In genomic region chr3:124461838-124462632, GRCh38 we compare ENCODE assay signal across 26 cellular contexts.
"Had no signal": no experiment of that assay in that cellular context is flagged by ENCODE, and none has a peak within 500 bp of the region (broad histone marks: within the 10 kb centered on the region; RNA-seq: fewer than 3 reads in every experiment).

No MANE protein-coding gene starts in this region.

- ATAC-seq: activated naive CD4-positive, alpha-beta T cell treated with anti-CD3 and anti-CD28 coated beads, Interleukin-2, amount 50 U/mL, for 72 hours; activated T-cell treated with anti-CD3 and anti-CD28 coated beads, Interleukin-2, amount 50 U/mL, for 72 hours; gastrocnemius medialis; left cardiac atrium; natural killer cell treated with Interleukin-12 subunit alpha and Interleukin-12 subunit beta and Interleukin-15 and Interleukin-18, amount 100 ng/mL, for 72 hours; stimulated activated memory B cell treated with anti-CD40 and anti-IgM and Interleukin-4, amounts not matched to agents 10 μg/mL and 1 μg/mL and 100 μg/mL, for 72 hours; stimulated activated naive CD8-positive, alpha-beta T cell treated with anti-CD3 and anti-CD28 coated beads, Interleukin-15, amount 100 ng/mL, for 72 hours had no signal

- DNase-seq: activated CD4-positive, alpha-beta T cell treated with anti-CD3 and anti-CD28 coated beads for 4 hours; activated CD4-positive, alpha-beta T cell treated with anti-CD3 and anti-CD28 coated beads, Interleukin-2, amount 50 U/mL, for 4 hours; activated naive CD4-positive, alpha-beta T cell; activated T-cell treated with anti-CD3 and anti-CD28 coated beads for 4 hours; activated T-cell treated with anti-CD3 and anti-CD28 coated beads, Interleukin-2, amount 50 U/mL, for 72 hours; anterior cingulate cortex; cerebellar nuclear complex; dorsolateral prefrontal cortex; effector memory CD4-positive, alpha-beta T cell; gastrocnemius medialis; glutamatergic neuron; left cardiac atrium; mesendoderm; posterior cingulate gyrus; sigmoid colon; small intestine; stimulated activated CD4-positive, alpha-beta T cell treated with anti-CD3 and anti-CD28 coated beads, Interleukin-4, amount 100 ng/mL, for 4 hours; stimulated activated CD8-positive, alpha-beta memory T cell treated with anti-CD3 and anti-CD28 coated beads, Interleukin-4, amount 100 ng/mL, for 48 hours; stimulated activated naive CD8-positive, alpha-beta T cell treated with anti-CD3 and anti-CD28 coated beads, Interleukin-15, amount 100 ng/mL, for 72 hours; tibial artery had no signal

- H3K4me3 ChIP-seq: cardiac muscle cell, coronary artery, dorsolateral prefrontal cortex, gastrocnemius medialis, lung, sigmoid colon, tibial artery had no signal

- H3K4me1 ChIP-seq: gastrocnemius medialis, sigmoid colon had no signal

- H3K27me3 ChIP-seq: cardiac muscle cell, dorsolateral prefrontal cortex, gastrocnemius medialis, sigmoid colon, tibial artery had no signal

- H3K27ac ChIP-seq: cardiac muscle cell, coronary artery, gastrocnemius medialis had no signal

- H3K36me3 ChIP-seq: cardiac muscle cell, sigmoid colon had no signal

- H3K9me3 ChIP-seq: gastrocnemius medialis, sigmoid colon, tibial artery had no signal
